2 cellular contexts compared by ENCODE assay signal in the genomic region with DNA sequence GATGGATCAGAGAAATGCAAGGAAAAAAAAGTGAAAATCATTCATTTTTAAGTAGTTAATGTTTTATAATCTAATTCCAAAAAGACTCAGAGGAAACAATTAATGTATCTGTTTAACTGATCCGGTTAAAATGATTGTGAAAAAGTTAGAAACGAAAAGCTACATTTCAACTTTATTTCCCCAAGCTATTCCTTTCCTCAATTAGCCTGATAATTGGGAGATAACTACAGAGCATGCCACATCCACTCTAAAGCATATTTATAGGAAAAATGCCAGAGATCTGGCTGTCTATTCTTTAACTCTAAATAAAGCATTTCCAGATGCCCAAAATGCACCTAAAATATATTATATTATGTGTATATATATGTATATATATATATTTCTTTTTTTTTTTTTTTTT.
TF ChIP-seq lines count a peak whose summit lies in the region.

No MANE protein-coding gene starts in this region.

TF ChIP-seq in SK-N-SH, 30 proteins besides CTCF, POLR2A, EP300 and RAD21 (continued from another document):
- TF ChIP-seq, protein P1, sequence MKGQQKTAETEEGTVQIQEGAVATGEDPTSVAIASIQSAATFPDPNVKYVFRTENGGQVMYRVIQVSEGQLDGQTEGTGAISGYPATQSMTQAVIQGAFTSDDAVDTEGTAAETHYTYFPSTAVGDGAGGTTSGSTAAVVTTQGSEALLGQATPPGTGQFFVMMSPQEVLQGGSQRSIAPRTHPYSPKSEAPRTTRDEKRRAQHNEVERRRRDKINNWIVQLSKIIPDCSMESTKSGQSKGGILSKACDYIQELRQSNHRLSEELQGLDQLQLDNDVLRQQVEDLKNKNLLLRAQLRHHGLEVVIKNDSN (IDR thresholded peaks at IDR 0.05; ENCODE audit: borderline replicate concordance, low read depth) = no peak
- TF ChIP-seq FOXM1 (IDR thresholded peaks at IDR 0.05; ENCODE audit: low read depth) (no peak; the same call in 1 of the 2 replicates), ELF1 (IDR thresholded peaks at IDR 0.05) (no peak), TCF12 (IDR thresholded peaks at IDR 0.05) (peak; percentile 70), FOSL2 (IDR thresholded peaks at IDR 0.05; ENCODE audit: borderline replicate concordance, low read depth) (no peak), MXI1 (IDR thresholded peaks at IDR 0.05; ENCODE audit: low read depth, low read length) (peak; percentile 30; the same call in 1 of the 2 replicates), POLR2AphosphoS5 (IDR thresholded peaks at IDR 0.05; ENCODE audit: low read depth, low read length) (peak; percentile 67), SMC3 (IDR thresholded peaks at IDR 0.05; ENCODE audit: low read depth, low read length) (no peak), GATA2 (CRISPR knock-in tag; IDR thresholded peaks at IDR 0.05) (peak; percentile 91)

TF ChIP-seq in SK-N-SH treated with all-trans-retinoic acid at 6 μM for 48 hours, 23 proteins besides CTCF, POLR2A, EP300 and RAD21 (continued from another document):
- TF ChIP-seq, protein P2, sequence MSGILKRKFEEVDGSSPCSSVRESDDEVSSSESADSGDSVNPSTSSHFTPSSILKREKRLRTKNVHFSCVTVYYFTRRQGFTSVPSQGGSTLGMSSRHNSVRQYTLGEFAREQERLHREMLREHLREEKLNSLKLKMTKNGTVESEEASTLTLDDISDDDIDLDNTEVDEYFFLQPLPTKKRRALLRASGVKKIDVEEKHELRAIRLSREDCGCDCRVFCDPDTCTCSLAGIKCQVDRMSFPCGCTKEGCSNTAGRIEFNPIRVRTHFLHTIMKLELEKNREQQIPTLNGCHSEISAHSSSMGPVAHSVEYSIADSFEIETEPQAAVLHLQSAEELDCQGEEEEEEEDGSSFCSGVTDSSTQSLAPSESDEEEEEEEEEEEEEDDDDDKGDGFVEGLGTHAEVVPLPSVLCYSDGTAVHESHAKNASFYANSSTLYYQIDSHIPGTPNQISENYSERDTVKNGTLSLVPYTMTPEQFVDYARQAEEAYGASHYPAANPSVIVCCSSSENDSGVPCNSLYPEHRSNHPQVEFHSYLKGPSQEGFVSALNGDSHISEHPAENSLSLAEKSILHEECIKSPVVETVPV (CRISPR knock-in tag; IDR thresholded peaks at IDR 0.05) = peak; percentile 98; the same call in 1 of the 2 replicates
- TF ChIP-seq CSDC2 (CRISPR knock-in tag; IDR thresholded peaks at IDR 0.05) = no peak
- TF ChIP-seq ZNF565 (CRISPR knock-in tag; conservative IDR thresholded peaks at IDR 0.05; ENCODE audit: low read depth) = no peak
- TF ChIP-seq BACH2 (CRISPR knock-in tag; IDR thresholded peaks at IDR 0.05; ENCODE audit: borderline replicate concordance) = no peak
- TF ChIP-seq ZNF70 (CRISPR knock-in tag; IDR thresholded peaks at IDR 0.05) = 0 out of 2 replicates have a peak, but pooled peaks have one; percentile 34
- TF ChIP-seq, protein P3, sequence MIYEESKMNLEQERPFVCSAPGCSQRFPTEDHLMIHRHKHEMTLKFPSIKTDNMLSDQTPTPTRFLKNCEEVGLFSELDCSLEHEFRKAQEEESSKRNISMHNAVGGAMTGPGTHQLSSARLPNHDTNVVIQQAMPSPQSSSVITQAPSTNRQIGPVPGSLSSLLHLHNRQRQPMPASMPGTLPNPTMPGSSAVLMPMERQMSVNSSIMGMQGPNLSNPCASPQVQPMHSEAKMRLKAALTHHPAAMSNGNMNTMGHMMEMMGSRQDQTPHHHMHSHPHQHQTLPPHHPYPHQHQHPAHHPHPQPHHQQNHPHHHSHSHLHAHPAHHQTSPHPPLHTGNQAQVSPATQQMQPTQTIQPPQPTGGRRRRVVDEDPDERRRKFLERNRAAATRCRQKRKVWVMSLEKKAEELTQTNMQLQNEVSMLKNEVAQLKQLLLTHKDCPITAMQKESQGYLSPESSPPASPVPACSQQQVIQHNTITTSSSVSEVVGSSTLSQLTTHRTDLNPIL (CRISPR knock-in tag; IDR thresholded peaks at IDR 0.05; ENCODE audit: low read depth) = peak; percentile 65; the same call in 1 of the 2 replicates
- TF ChIP-seq TOX (CRISPR knock-in tag; IDR thresholded peaks at IDR 0.05; ENCODE audit: borderline replicate concordance) = no peak
- TF ChIP-seq SNAI2 (CRISPR knock-in tag; IDR thresholded peaks at IDR 0.05) = no peak
